ENCODE assay signal across 8 cellular contexts in the genomic region with DNA sequence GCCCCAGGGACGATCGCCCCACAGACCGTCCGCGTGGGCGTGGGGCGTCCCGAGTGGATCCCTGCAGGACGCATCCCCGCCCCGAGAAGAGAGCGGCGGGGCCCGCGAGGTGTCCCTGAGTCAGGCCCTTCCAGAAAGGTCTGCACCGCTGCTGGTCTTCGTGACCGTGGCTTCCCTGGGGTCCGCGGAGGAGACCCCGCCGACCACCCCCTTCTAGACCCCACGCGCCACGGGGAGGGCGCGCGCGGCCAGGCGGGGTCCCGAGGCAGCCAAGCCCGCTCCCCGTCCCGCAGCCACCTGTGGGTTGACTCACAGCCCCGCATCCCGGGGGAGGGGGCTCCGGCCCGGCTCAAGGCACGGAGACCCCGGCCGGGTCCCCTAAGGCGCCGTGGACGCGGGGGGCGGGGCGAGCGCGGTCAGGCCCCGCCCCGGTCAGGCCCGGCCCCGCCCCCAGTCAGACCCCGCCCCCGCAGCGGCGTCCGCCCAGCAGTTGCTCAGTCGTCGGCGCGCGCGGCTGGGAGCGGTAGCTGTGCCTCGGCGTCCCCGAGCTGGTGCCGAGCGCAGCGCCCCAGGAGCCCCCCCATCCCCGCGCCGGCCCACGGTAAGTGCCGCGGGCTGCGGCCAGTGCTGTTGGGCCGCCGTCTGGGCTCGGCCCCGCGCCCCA. TPM values are rescaled to one million over a fixed set of nuclear protein-coding genes. Genes with fewer than 3 reads are reported as not detected.
DNase-seq lines count a peak whose midpoint lies in the region; ATAC-seq, FAIRE-seq and TF ChIP-seq lines count a peak whose summit lies in the region.

BAIAP3 (plus strand) TSS at position 497 of the 664 bp plus-strand sequence. CDS start 4,905 bp downstream, outside the sequence.

- BruUV-seq in endothelial cell of umbilical vein (replicated peaks; lab: Mats Ljungman, UMichigan) = no TSS peak

- no peak for ATAC-seq in GM19035 (IDR thresholded peaks at IDR 0.05; ENCODE audit: unreplicated experiment)
- ATAC-seq in HG02610 (IDR thresholded peaks at IDR 0.05; ENCODE audit: unreplicated experiment) = no peak

- H4K20me1 ChIP-seq in endothelial cell of umbilical vein (replicated peaks; ENCODE audit: control insufficient read depth, extremely low read depth, insufficient read depth, low read length) = no peaks in the 10 kb centered on the region

- peaks cover 35 to 48% of the 10 kb centered on the region in 2 experiments for H3K27me3 ChIP-seq in endothelial cell of umbilical vein (ENCODE audit: control insufficient read depth in 2 of 2, insufficient read depth in 2 of 2, low read length in 2 of 2)

- H3K4me3 Mint-ChIP-seq in nephron progenitor cell = peak within 1 kb of the TSS; percentile 60

- H3K36me3 Mint-ChIP-seq in nephron progenitor cell (ENCODE audit: low read depth) = no peaks in the 10 kb centered on the region

- TF ChIP-seq POLR2A in endothelial cell of umbilical vein (IDR thresholded peaks at IDR 0.05; ENCODE audit: low read depth, low read length) = no peak

- CTCF ChIA-PET in endothelial cell of umbilical vein (lab: Charles Lee) = interaction anchor here (1.4 kb wide), 1 partner anchor 32 kb away, joined by 5 read pairs; no protein-coding TSS in a partner anchor

- intact Hi-C loops in endothelial cell of umbilical vein (cut with micrococcal nuclease) = no loop called here

- H2AFZ ChIP-seq in endothelial cell of umbilical vein (ENCODE audit: low read depth, low read length) = no peak within 1 kb of the TSS

- H3K9me1 ChIP-seq in endothelial cell of umbilical vein (replicated peaks; ENCODE audit: control insufficient read depth, extremely low read depth, insufficient read depth, low read length) = no peaks in the 10 kb centered on the region

- FAIRE-seq in endothelial cell of umbilical vein (lab: Jason Lieb, UNC) = no peak

- H3K4me1 Mint-ChIP-seq in nephron progenitor cell = peaks cover 9% of the 10 kb centered on the region

- no peaks in the 10 kb centered on the region for H3K79me2 ChIP-seq in endothelial cell of umbilical vein (ENCODE audit: control insufficient read depth, insufficient read depth, low read length)

- dilution Hi-C loops in endothelial cell of umbilical vein (cut with MboI; ENCODE audit: extremely low pct_ligation_motif_present, low sequenced_read_pairs) = no loop called here

- H3K27ac Mint-ChIP-seq in nephron progenitor cell = no peak within 1 kb of the TSS

- peaks cover 68% of the 10 kb centered on the region for H3K27me3 Mint-ChIP-seq in nephron progenitor cell (ENCODE audit: low read depth, poor library complexity)

- no peak within 1 kb of the TSS for H3K4me3 ChIP-seq in endothelial cell of umbilical vein (replicated peaks in 1 of 3; ENCODE audit: insufficient read depth in 1 of 3, low read depth in 1 of 3, low read length in 3 of 3)

- H3K36me3 ChIP-seq in endothelial cell of umbilical vein (ENCODE audit: control insufficient read depth in 2 of 2, extremely low read depth in 1 of 2, insufficient read depth in 2 of 2, low read length in 2 of 2) = no peaks in the 10 kb centered on the region

- H3K4me2 ChIP-seq in endothelial cell of umbilical vein (ENCODE audit: insufficient read depth, low read length) = no peak within 1 kb of the TSS

- DNase-seq in NCI-H345 (lab: John Stamatoyannopoulos, UW) (peak; percentile 23), NCI-H345 treated with DMSO at 0.1 percent for 48 hours (lab: John Stamatoyannopoulos, UW; ENCODE audit: unreplicated experiment) (no peak), endothelial cell of umbilical vein (ENCODE audit: low read depth, low spot score) (no peak), nephron progenitor cell (peak; percentile 77), NCI-H1694 (lab: John Stamatoyannopoulos, UW) (no peak)
- DNase-seq in activated CD4-positive, alpha-beta T cell treated with anti-CD3 and anti-CD28 coated beads, Interleukin-2, amount 50 U/mL, for 1 hour = peak; percentile 51

- H3K9me3 ChIP-seq in endothelial cell of umbilical vein (replicated peaks; ENCODE audit: control insufficient read depth, insufficient read depth, low read length) = no peaks in the 10 kb centered on the region

- POLR2A ChIA-PET in endothelial cell of umbilical vein (lab: Charles Lee) = no interaction called here

- H3K27ac ChIP-seq in endothelial cell of umbilical vein (ENCODE audit: insufficient read depth, low read depth, low read length) = no peak within 1 kb of the TSS

- H3K9ac ChIP-seq in endothelial cell of umbilical vein (replicated peaks; ENCODE audit: extremely low read depth, insufficient read depth, low read length) = no peak within 1 kb of the TSS

- TF ChIP-seq CTCF in endothelial cell of umbilical vein (IDR thresholded peaks at IDR 0.05; ENCODE audit: extremely low read depth in 1 of 2, insufficient read depth in 1 of 2, low read depth in 1 of 2, low read length in 2 of 2) (no peak), nephron progenitor cell (IDR thresholded peaks at IDR 0.05) (no peak)

- no peaks in the 10 kb centered on the region for H3K9me3 Mint-ChIP-seq in nephron progenitor cell

- peaks cover 12% of the 10 kb centered on the region for H3K4me1 ChIP-seq in endothelial cell of umbilical vein (ENCODE audit: control insufficient read depth, extremely low read depth, insufficient read depth, low read length)

TF ChIP-seq in endothelial cell of umbilical vein, 7 proteins besides CTCF, POLR2A, EP300 and RAD21:
- TF ChIP-seq JUN (IDR thresholded peaks at IDR 0.05; ENCODE audit: borderline replicate concordance, insufficient read depth, insufficient read length, low read depth) (no peak), GATA2 (IDR thresholded peaks at IDR 0.05; ENCODE audit: insufficient read depth, insufficient read length, low read depth, low read length) (no peak), EZH2 (IDR thresholded peaks at IDR 0.05; ENCODE audit: borderline replicate concordance, low read depth, low read length, severe bottlenecking) (peak; percentile 85)
- TF ChIP-seq, protein P1, sequence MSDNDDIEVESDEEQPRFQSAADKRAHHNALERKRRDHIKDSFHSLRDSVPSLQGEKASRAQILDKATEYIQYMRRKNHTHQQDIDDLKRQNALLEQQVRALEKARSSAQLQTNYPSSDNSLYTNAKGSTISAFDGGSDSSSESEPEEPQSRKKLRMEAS (IDR thresholded peaks at IDR 0.05; ENCODE audit: insufficient read depth, insufficient read length) = no peak

RNA-seq across cellular contexts. Expression of gene BAIAP3, which starts in this region (rescaled TPM):
- 0.66 and 0.88 TPM in 2 replicates for total RNA-seq in endothelial cell of umbilical vein
- polyA plus RNA-seq in endothelial cell of umbilical vein = 0.27 and 0.36 TPM in 2 replicates
- polyA plus RNA-seq in endothelial cell of umbilical vein (2011; cell fraction: cytosol; rRNA removed) = 0.09 and 0.10 TPM in 2 replicates
- 1.1 and 1.8 TPM in 2 replicates for polyA plus RNA-seq in endothelial cell of umbilical vein (2011; cell fraction: nucleus; rRNA removed)
- polyA plus RNA-seq in endothelial cell of umbilical vein (2012) = 0.12 and 0.33 TPM in 2 replicates
- polyA minus RNA-seq in endothelial cell of umbilical vein = 0.32 and 0.38 TPM in 2 replicates
- polyA minus RNA-seq in endothelial cell of umbilical vein (2011; cell fraction: cytosol; rRNA and poly(A)+ RNA removed) = not detected
- polyA minus RNA-seq in endothelial cell of umbilical vein (2011; cell fraction: nucleus; rRNA and poly(A)+ RNA removed) = 0.19 and 0.24 TPM in 2 replicates

Comparison
In these comparisons a context has a peak if more than half of its experiments do, and no peak if none do; other contexts are left out.
1. DNase-seq: peak in NCI-H345 (single experiment), activated CD4-positive, alpha-beta T cell treated with anti-CD3 and anti-CD28 coated beads, Interleukin-2, amount 50 U/mL, for 1 hour (single experiment) and nephron progenitor cell (single experiment); none in NCI-H345 treated with DMSO at 0.1 percent for 48 hours (single experiment), endothelial cell of umbilical vein (single experiment) and NCI-H1694 (single experiment).